In the genomic region with DNA sequence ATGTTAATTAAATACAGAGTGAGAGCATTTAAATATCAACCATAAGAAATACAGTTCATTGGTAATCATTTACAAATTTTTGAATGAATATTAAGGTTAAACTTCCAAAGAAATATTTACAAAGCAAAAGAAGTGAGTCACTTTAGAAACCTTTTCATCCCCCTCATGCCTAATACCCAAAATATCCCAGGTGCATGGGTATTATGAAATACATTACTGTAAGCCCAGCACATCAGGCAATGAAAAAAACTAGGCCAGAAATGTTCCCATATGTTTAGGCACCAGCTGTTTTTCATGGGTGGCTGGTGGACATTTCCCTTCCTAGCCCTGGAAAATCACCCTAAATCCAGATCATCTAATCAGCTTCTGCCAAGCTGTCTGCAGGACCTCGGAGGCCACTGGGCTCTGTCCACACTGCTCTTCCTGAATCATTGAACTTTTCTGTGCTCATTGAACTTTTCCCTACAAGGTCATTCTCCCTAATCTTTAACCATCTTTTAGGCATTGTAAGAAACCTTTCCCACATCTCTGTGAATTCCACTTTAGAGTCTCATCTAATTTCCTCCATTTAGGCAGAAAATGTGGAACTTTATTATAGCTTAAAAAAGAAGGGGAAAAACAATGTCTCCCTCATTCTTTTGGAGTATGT, we compare ENCODE assay signal across 17 cellular contexts.
"Had no signal": no experiment of that assay in that cellular context is flagged by ENCODE, and none has a peak within 500 bp of the region (broad histone marks: within the 10 kb centered on the region; RNA-seq: fewer than 3 reads in every experiment).

No MANE protein-coding gene starts in this region.

- H3K4me3 Mint-ChIP-seq: activated CD8-positive, alpha-beta T cell treated with anti-CD3 and anti-CD28 coated beads for 36 hours; activated T-cell treated with anti-CD3 and anti-CD28 coated beads, Interleukin-2, amount 50 U/mL, for 72 hours; naive thymus-derived CD4-positive, alpha-beta T cell; stimulated activated effector memory CD8-positive, alpha-beta T cell treated with anti-CD3 and anti-CD28 coated beads, Interleukin-12 subunit alpha, Interleukin-12 subunit beta, amount 100 ng/mL, for 72 hours had no signal

- H3K9me3 ChIP-seq: ascending aorta, right lobe of liver, tibial artery, vagina had no signal

- FAIRE-seq: colon had no signal

- H3K4me3 ChIP-seq: ascending aorta, cardiac muscle cell, lung, right lobe of liver, tibial artery, vagina had no signal

- ATAC-seq: activated CD8-positive, alpha-beta T cell treated with anti-CD3 and anti-CD28 coated beads for 36 hours; activated T-cell treated with anti-CD3 and anti-CD28 coated beads, Interleukin-2, amount 50 U/mL, for 72 hours; left colon; naive thymus-derived CD4-positive, alpha-beta T cell; stimulated activated effector memory CD8-positive, alpha-beta T cell treated with anti-CD3 and anti-CD28 coated beads, Interleukin-12 subunit alpha, Interleukin-12 subunit beta, amount 100 ng/mL, for 72 hours had no signal

- H3K4me1 ChIP-seq: ascending aorta, right lobe of liver, vagina had no signal

- H3K27me3 Mint-ChIP-seq: activated CD8-positive, alpha-beta T cell treated with anti-CD3 and anti-CD28 coated beads for 36 hours; naive thymus-derived CD4-positive, alpha-beta T cell; progenitor cell of endocrine pancreas had no signal

- DNase-seq: activated CD4-positive, alpha-beta T cell treated with anti-CD3 and anti-CD28 coated beads for 4 hours; activated CD8-positive, alpha-beta memory T cell treated with anti-CD3 and anti-CD28 coated beads, Interleukin-2, amount 50 U/mL, for 4 hours; activated CD8-positive, alpha-beta T cell treated with anti-CD3 and anti-CD28 coated beads for 36 hours; activated T-cell treated with anti-CD3 and anti-CD28 coated beads, Interleukin-2, amount 50 U/mL, for 72 hours; glutamatergic neuron; left colon; naive thymus-derived CD4-positive, alpha-beta T cell; right lobe of liver; tibial artery had no signal

- H3K27ac Mint-ChIP-seq: activated CD8-positive, alpha-beta T cell treated with anti-CD3 and anti-CD28 coated beads for 36 hours; activated T-cell treated with anti-CD3 and anti-CD28 coated beads, Interleukin-2, amount 50 U/mL, for 72 hours; naive thymus-derived CD4-positive, alpha-beta T cell; progenitor cell of endocrine pancreas; stimulated activated effector memory CD8-positive, alpha-beta T cell treated with anti-CD3 and anti-CD28 coated beads, Interleukin-12 subunit alpha, Interleukin-12 subunit beta, amount 100 ng/mL, for 72 hours had no signal

- H3K9me3 Mint-ChIP-seq: activated CD8-positive, alpha-beta T cell treated with anti-CD3 and anti-CD28 coated beads for 36 hours; activated T-cell treated with anti-CD3 and anti-CD28 coated beads, Interleukin-2, amount 50 U/mL, for 72 hours; stimulated activated effector memory CD8-positive, alpha-beta T cell treated with anti-CD3 and anti-CD28 coated beads, Interleukin-12 subunit alpha, Interleukin-12 subunit beta, amount 100 ng/mL, for 72 hours had no signal

- H3K27ac ChIP-seq: ascending aorta, cardiac muscle cell, right lobe of liver, tibial artery, vagina, VCaP had no signal

- H3K36me3 Mint-ChIP-seq: stimulated activated effector memory CD8-positive, alpha-beta T cell treated with anti-CD3 and anti-CD28 coated beads, Interleukin-12 subunit alpha, Interleukin-12 subunit beta, amount 100 ng/mL, for 72 hours had no signal

- H3K36me3 ChIP-seq: ascending aorta, cardiac muscle cell, right lobe of liver, tibial artery, vagina had no signal

- H3K27me3 ChIP-seq: ascending aorta, cardiac muscle cell, right lobe of liver, tibial artery, vagina had no signal
